Comparison of ENCODE assay signal across 17 cellular contexts in genomic region chr11:108549319-108549885, GRCh38.
"Had no signal": no experiment of that assay in that cellular context is flagged by ENCODE, and none has a peak within 500 bp of the region (broad histone marks: within the 10 kb centered on the region; RNA-seq: fewer than 3 reads in every experiment).

No MANE protein-coding gene starts in this region.

- H3K79me2 ChIP-seq: hepatocyte had no signal

- H3K4me3 Mint-ChIP-seq: central memory CD8-positive, alpha-beta T cell; natural killer cell treated with Interleukin-12 subunit alpha and Interleukin-12 subunit beta and Interleukin-15 and Interleukin-18, amount 100 ng/mL, for 72 hours had no signal

- H3K4me1 ChIP-seq: pancreas, sigmoid colon had no signal

- H3K27me3 Mint-ChIP-seq: central memory CD8-positive, alpha-beta T cell had no signal

- H3K4me2 ChIP-seq: hepatocyte had no signal

- H3K27me3 ChIP-seq: dorsolateral prefrontal cortex, foreskin keratinocyte, hepatocyte, pancreas, sigmoid colon, tibial nerve had no signal

- H3K27ac Mint-ChIP-seq: natural killer cell treated with Interleukin-12 subunit alpha and Interleukin-12 subunit beta and Interleukin-15 and Interleukin-18, amount 100 ng/mL, for 72 hours had no signal

- H3K4me3 ChIP-seq: dorsolateral prefrontal cortex, hepatocyte, pancreas, sigmoid colon, skin epidermis, tibial nerve had no signal

- H3K9me3 ChIP-seq: pancreas, sigmoid colon, tibial nerve had no signal

- H3K27ac ChIP-seq: dorsolateral prefrontal cortex, epithelial cell of prostate, foreskin keratinocyte, hepatocyte, pancreas, sigmoid colon, tibial nerve had no signal

- H3K36me3 ChIP-seq: pancreas, sigmoid colon, tibial nerve had no signal

- H3K4me1 Mint-ChIP-seq: central memory CD8-positive, alpha-beta T cell had no signal

- H2AFZ ChIP-seq: hepatocyte had no signal

- ATAC-seq: left colon; natural killer cell treated with Interleukin-12 subunit alpha and Interleukin-12 subunit beta and Interleukin-15 and Interleukin-18, amount 100 ng/mL, for 72 hours; pancreas had no signal

- DNase-seq: cortex of kidney; dorsolateral prefrontal cortex; effector memory CD4-positive, alpha-beta T cell; foreskin keratinocyte; left colon; midbrain; occipital lobe; pancreas; sigmoid colon; stimulated activated CD4-positive, alpha-beta T cell treated with anti-CD3 and anti-CD28 coated beads, Interleukin-12 subunit alpha, Interleukin-12 subunit beta, amount 100 ng/mL, for 4 hours; stimulated activated naive CD4-positive, alpha-beta T cell treated with Interleukin-2 at 50 U/mL for 16 hours had no signal

- H3K9me3 Mint-ChIP-seq: central memory CD8-positive, alpha-beta T cell; natural killer cell treated with Interleukin-12 subunit alpha and Interleukin-12 subunit beta and Interleukin-15 and Interleukin-18, amount 100 ng/mL, for 72 hours had no signal

- H3K36me3 Mint-ChIP-seq: natural killer cell treated with Interleukin-12 subunit alpha and Interleukin-12 subunit beta and Interleukin-15 and Interleukin-18, amount 100 ng/mL, for 72 hours had no signal

- FAIRE-seq: pancreas had no signal
